In genomic region chr5:119578937-119579336, GRCh38 we compare ENCODE assay signal across 8 cellular contexts. TPM values are rescaled to one million over a fixed set of nuclear protein-coding genes. Genes with fewer than 3 reads are reported as not detected.
DNase-seq lines count a peak whose midpoint lies in the region; ATAC-seq and TF ChIP-seq lines count a peak whose summit lies in the region.

No MANE protein-coding gene starts in this region.

- DNase-seq in activated CD8-positive, alpha-beta memory T cell treated with anti-CD3 and anti-CD28 coated beads, Interleukin-2, amount 10 ng/mL, durations not matched to agents 7 days and 5 days, result no peak
- DNase-seq in activated CD8-positive, alpha-beta memory T cell treated with anti-CD3 and anti-CD28 coated beads for 24 hours, result no peak
- DNase-seq in M059J (ENCODE audit: low read depth) (peak; percentile 36), naive B cell (no peak), NCI-H2227 (lab: John Stamatoyannopoulos, UW; ENCODE audit: unreplicated experiment) (no peak)
- DNase-seq in stimulated activated CD4-positive, alpha-beta T cell treated with anti-CD3 and anti-CD28 coated beads, Interleukin-12 subunit alpha, Interleukin-12 subunit beta, amount 100 ng/mL, for 4 hours, result no peak

- no peaks in the 10 kb centered on the region for H3K9me3 Mint-ChIP-seq in activated CD8-positive, alpha-beta memory T cell treated with anti-CD3 and anti-CD28 coated beads, Interleukin-2, amount 10 ng/mL, durations not matched to agents 7 days and 5 days (ENCODE audit: low read depth)
- H3K9me3 Mint-ChIP-seq in naive B cell, result no peaks in the 10 kb centered on the region

- no peak overlapping the region for H3K27ac ChIP-seq in VCaP

- peaks cover 3% of the 10 kb centered on the region for H3K27me3 Mint-ChIP-seq in activated CD8-positive, alpha-beta memory T cell treated with anti-CD3 and anti-CD28 coated beads, Interleukin-2, amount 10 ng/mL, durations not matched to agents 7 days and 5 days
- H3K27me3 Mint-ChIP-seq in naive B cell, result peaks cover 8 to 33% (median 31%) of the 10 kb centered on the region in 3 donors

- H3K4me1 Mint-ChIP-seq in activated CD8-positive, alpha-beta memory T cell treated with anti-CD3 and anti-CD28 coated beads, Interleukin-2, amount 10 ng/mL, durations not matched to agents 7 days and 5 days, result no peaks in the 10 kb centered on the region
- no peaks in the 10 kb centered on the region for H3K4me1 Mint-ChIP-seq in naive B cell

- no peak overlapping the region for H3K4me3 Mint-ChIP-seq in activated CD8-positive, alpha-beta memory T cell treated with anti-CD3 and anti-CD28 coated beads, Interleukin-2, amount 10 ng/mL, durations not matched to agents 7 days and 5 days
- H3K4me3 Mint-ChIP-seq in naive B cell, result no peak overlapping the region

- TF ChIP-seq CTCF in VCaP (conservative IDR thresholded peaks at IDR 0.05), result peak; percentile 42; the same call in 1 of the 2 replicates

- no peaks in the 10 kb centered on the region for H3K36me3 Mint-ChIP-seq in activated CD8-positive, alpha-beta memory T cell treated with anti-CD3 and anti-CD28 coated beads, Interleukin-2, amount 10 ng/mL, durations not matched to agents 7 days and 5 days
- no peaks in the 10 kb centered on the region for H3K36me3 Mint-ChIP-seq in naive B cell

- peak; percentile 30 for ATAC-seq in activated CD8-positive, alpha-beta memory T cell treated with anti-CD3 and anti-CD28 coated beads, Interleukin-2, amount 10 ng/mL, durations not matched to agents 7 days and 5 days
- ATAC-seq in HG02571 (IDR thresholded peaks at IDR 0.05; ENCODE audit: unreplicated experiment) (peak; percentile 51), naive B cell (ENCODE audit: low read depth in 2 of 2) (peak; percentile 46 to 49)

- H3K27ac Mint-ChIP-seq in activated CD8-positive, alpha-beta memory T cell treated with anti-CD3 and anti-CD28 coated beads, Interleukin-2, amount 10 ng/mL, durations not matched to agents 7 days and 5 days, result no peak overlapping the region
- H3K27ac Mint-ChIP-seq in naive B cell, result no peak overlapping the region

- CTCF ChIA-PET in activated CD8-positive, alpha-beta memory T cell treated with anti-CD3 and anti-CD28 coated beads, Interleukin-2, amount 10 ng/mL, durations not matched to agents 7 days and 5 days (lab: Charles Lee), result no interaction called here

RNA-seq across cellular contexts. Expression of gene FAM170A, which starts 50.4 kb away (rescaled TPM):
- total RNA-seq in activated CD8-positive, alpha-beta memory T cell treated with anti-CD3 and anti-CD28 coated beads, Interleukin-2, amount 10 ng/mL, durations not matched to agents 7 days and 5 days, result not detected
- not detected in 2 replicates for total RNA-seq in M059J (2014; rRNA removed; shearing (Covaris generic))
- polyA plus RNA-seq in naive B cell (ENCODE audit: low read depth in 6 of 6), result not detected
